In the genomic region with DNA sequence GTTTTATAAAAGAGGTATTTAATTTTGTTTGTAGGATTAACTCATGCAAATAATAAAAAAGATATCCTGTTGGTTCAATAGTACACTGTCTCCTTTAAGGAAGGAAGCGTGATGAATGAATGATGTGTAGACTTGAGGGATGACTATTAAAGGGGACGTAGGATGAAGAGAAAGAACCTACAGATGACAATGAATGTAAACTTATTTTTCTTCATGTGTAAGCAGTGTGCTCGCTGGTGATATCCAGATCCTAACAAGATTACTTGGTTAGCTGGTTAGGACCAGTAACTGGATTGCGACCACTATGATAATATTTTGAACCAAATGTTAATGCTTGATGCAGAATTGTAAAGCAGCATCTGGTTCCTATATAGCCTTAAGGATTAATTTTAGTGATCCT, we compare ENCODE assay signal across 9 cellular contexts. TPM values are rescaled to one million over a fixed set of nuclear protein-coding genes. Genes with fewer than 3 reads are reported as not detected.
DNase-seq lines count a peak whose midpoint lies in the region; ATAC-seq and TF ChIP-seq lines count a peak whose summit lies in the region.
"Had no signal": no experiment of that assay in that cellular context is flagged by ENCODE, and none has a peak within 500 bp of the region (broad histone marks: within the 10 kb centered on the region; RNA-seq: fewer than 3 reads in every experiment).

No MANE protein-coding gene starts in this region.

- DNase-seq in HAP-1 (ENCODE audit: low spot score in 2 of 2) (no peak), SJSA1 (ENCODE audit: low read depth in 1 of 2, low spot score in 2 of 2) (peak in 1 of 2 experiments; percentile 22), fibroblast of pulmonary artery (ENCODE audit: low read depth) (no peak)
- DNase-seq: SHP77 treated with DMSO at 0.1 percent for 48 hours; stimulated activated CD4-positive, alpha-beta T cell treated with anti-CD3 and anti-CD28 coated beads, Interleukin-15, amount 100 ng/mL, for 24 hours had no signal

- no peak overlapping the region for H3K27ac ChIP-seq in SJSA1
- peak overlapping the region in 18 of 21 experiments; percentile 26 to 100 (median 99) for H3K27ac ChIP-seq in skin epidermis

- no peak for TF ChIP-seq CTCF in fibroblast of pulmonary artery (IDR thresholded peaks at IDR 0.05; ENCODE audit: low read length, missing control alignments)

- in situ Hi-C loops in HAP-1 (cut with MboI; ENCODE audit: low sequenced_read_pairs), result loop anchor here (25.0 kb wide), 1 partner anchor 642 kb away; a partner anchor contains a TSS

- ATAC-seq in HG02763 (IDR thresholded peaks at IDR 0.05; ENCODE audit: unreplicated experiment) (no peak), HG02840 (IDR thresholded peaks at IDR 0.05; ENCODE audit: low FRiP score, unreplicated experiment) (no peak), GM21529 (IDR thresholded peaks at IDR 0.05; ENCODE audit: unreplicated experiment) (no peak)

- no peaks in the 10 kb centered on the region for H3K27me3 ChIP-seq in HAP-1 (ENCODE audit: low read depth)
- no peaks in the 10 kb centered on the region for H3K27me3 ChIP-seq in SJSA1 (replicated peaks)

- no peaks in the 10 kb centered on the region for H3K9me3 ChIP-seq in HAP-1
- no peaks in the 10 kb centered on the region for H3K9me3 ChIP-seq in SJSA1 (replicated peaks)

- peak overlapping the region; percentile 70 for H3K4me3 ChIP-seq in HAP-1
- H3K4me3 ChIP-seq in SJSA1, result peak overlapping the region; percentile 95
- peak overlapping the region; percentile 93 for H3K4me3 ChIP-seq in fibroblast of pulmonary artery (replicated peaks; ENCODE audit: low read depth, low read length)
- peak overlapping the region; percentile 75 to 96 (median 89) for H3K4me3 ChIP-seq in skin epidermis

- peaks cover 25% of the 10 kb centered on the region for H3K36me3 ChIP-seq in HAP-1 (replicated peaks)
- H3K36me3 ChIP-seq in SJSA1, result peaks cover 44% of the 10 kb centered on the region

- H3K4me1 ChIP-seq in HAP-1 (peaks cover 28% of the 10 kb centered on the region), SJSA1 (replicated peaks) (peaks cover 22% of the 10 kb centered on the region)

RNA-seq across cellular contexts. Expression of a gene that starts 2.6 kb away (rescaled TPM):
- 60.9 and 61.2 TPM in 2 replicates for total RNA-seq in SJSA1 (2014; rRNA removed; shearing (Covaris generic))

RNA-seq across cellular contexts. Expression of a gene that starts 42.9 kb away (rescaled TPM):
- 30.4 and 42.7 TPM in 2 replicates for total RNA-seq in SJSA1 (2014; rRNA removed; shearing (Covaris generic))
